28 cellular contexts compared by ENCODE assay signal in genomic region chr5:105430516-105430915, GRCh38.
"Had no signal": no experiment of that assay in that cellular context is flagged by ENCODE, and none has a peak within 500 bp of the region (broad histone marks: within the 10 kb centered on the region; RNA-seq: fewer than 3 reads in every experiment).

No MANE protein-coding gene starts in this region.

- H3K27me3 Mint-ChIP-seq: naive thymus-derived CD4-positive, alpha-beta T cell; stimulated activated naive B cell treated with anti-CD40 and anti-IgM and Interleukin-4, amounts not matched to agents 10 μg/mL and 1 μg/mL and 100 μg/mL, for 72 hours; stimulated activated naive CD8-positive, alpha-beta T cell treated with anti-CD3 and anti-CD28 coated beads, Interleukin-15, Interleukin-2, amounts not matched to agents 100 ng/mL and 50 ng/mL, for 24 hours had no signal

- H3K27ac ChIP-seq: neutrophil, pancreas, prostate gland, right lobe of liver, sigmoid colon, skin epidermis, stomach, thoracic aorta, thyroid gland, tibial nerve, upper lobe of left lung, vagina had no signal

- H3K36me3 Mint-ChIP-seq: naive thymus-derived CD4-positive, alpha-beta T cell; stimulated activated effector memory CD8-positive, alpha-beta T cell treated with anti-CD3 and anti-CD28 coated beads, Interleukin-12 subunit alpha, Interleukin-12 subunit beta, amount 100 ng/mL, for 72 hours; stimulated activated naive B cell treated with anti-CD40 and anti-IgM and Interleukin-4, amounts not matched to agents 10 μg/mL and 1 μg/mL and 100 μg/mL, for 72 hours had no signal

- H3K4me1 ChIP-seq: pancreas, prostate gland, right lobe of liver, sigmoid colon, stomach, thyroid gland, tibial nerve, upper lobe of left lung, vagina had no signal

- H3K9me3 Mint-ChIP-seq: nephron; neural crest cell; stimulated activated naive B cell treated with anti-CD40 and anti-IgM and Interleukin-4, amounts not matched to agents 10 μg/mL and 1 μg/mL and 100 μg/mL, for 72 hours had no signal

- H3K27ac Mint-ChIP-seq: naive thymus-derived CD4-positive, alpha-beta T cell; natural killer cell; nephron; stimulated activated effector memory CD8-positive, alpha-beta T cell treated with anti-CD3 and anti-CD28 coated beads, Interleukin-12 subunit alpha, Interleukin-12 subunit beta, amount 100 ng/mL, for 72 hours; stimulated activated naive B cell treated with anti-CD40 and anti-IgM and Interleukin-4, amounts not matched to agents 10 μg/mL and 1 μg/mL and 100 μg/mL, for 72 hours; stimulated activated naive CD8-positive, alpha-beta T cell treated with anti-CD3 and anti-CD28 coated beads, Interleukin-15, Interleukin-2, amounts not matched to agents 100 ng/mL and 50 ng/mL, for 24 hours had no signal

- H3K4me3 ChIP-seq: pancreas, prostate gland, right lobe of liver, sigmoid colon, skin epidermis, stomach, thoracic aorta, thyroid gland, tibial nerve, upper lobe of left lung, vagina had no signal

- H3K36me3 ChIP-seq: neutrophil, pancreas, prostate gland, right lobe of liver, sigmoid colon, stomach, thoracic aorta, thyroid gland, tibial nerve, upper lobe of left lung, vagina had no signal

- H3K4me1 Mint-ChIP-seq: naive thymus-derived CD4-positive, alpha-beta T cell; natural killer cell; nephron; neural crest cell; stimulated activated effector memory CD8-positive, alpha-beta T cell treated with anti-CD3 and anti-CD28 coated beads, Interleukin-12 subunit alpha, Interleukin-12 subunit beta, amount 100 ng/mL, for 72 hours; stimulated activated naive B cell treated with anti-CD40 and anti-IgM and Interleukin-4, amounts not matched to agents 10 μg/mL and 1 μg/mL and 100 μg/mL, for 72 hours had no signal

- FAIRE-seq: pancreas, urothelium cell line had no signal

- H3K4me3 Mint-ChIP-seq: naive thymus-derived CD4-positive, alpha-beta T cell; natural killer cell; nephron; neural crest cell; stimulated activated effector memory CD8-positive, alpha-beta T cell treated with anti-CD3 and anti-CD28 coated beads, Interleukin-12 subunit alpha, Interleukin-12 subunit beta, amount 100 ng/mL, for 72 hours; stimulated activated naive B cell treated with anti-CD40 and anti-IgM and Interleukin-4, amounts not matched to agents 10 μg/mL and 1 μg/mL and 100 μg/mL, for 72 hours; stimulated activated naive CD8-positive, alpha-beta T cell treated with anti-CD3 and anti-CD28 coated beads, Interleukin-15, Interleukin-2, amounts not matched to agents 100 ng/mL and 50 ng/mL, for 24 hours had no signal

- DNase-seq: naive thymus-derived CD4-positive, alpha-beta T cell; natural killer cell; nucleus accumbens; pancreas; right cardiac atrium; right lobe of liver; sigmoid colon; stimulated activated CD4-positive, alpha-beta T cell treated with anti-CD3 and anti-CD28 coated beads, Interleukin-15, amount 100 ng/mL, for 24 hours; stimulated activated CD4-positive, alpha-beta T cell treated with anti-CD3 and anti-CD28 coated beads, Interleukin-2, amount 100 ng/mL, for 24 hours; stimulated activated CD4-positive, alpha-beta T cell treated with anti-CD3 and anti-CD28 coated beads, Interleukin-2, amount 100 ng/mL, for 48 hours; stimulated activated CD4-positive, alpha-beta T cell treated with anti-CD3 and anti-CD28 coated beads, Interleukin-4, amount 100 ng/mL, for 24 hours; stimulated activated naive B cell treated with anti-CD40 and anti-IgM and Interleukin-4, amounts not matched to agents 10 μg/mL and 1 μg/mL and 100 μg/mL, for 72 hours; stimulated activated naive CD4-positive, alpha-beta T cell treated with Interleukin-2 at 50 U/mL for 16 hours; stomach; thyroid gland; trophoblast cell; upper lobe of left lung had no signal

- H3K9me3 ChIP-seq: neutrophil, pancreas, prostate gland, right lobe of liver, sigmoid colon, stomach, thoracic aorta, thyroid gland, tibial nerve, upper lobe of left lung, vagina had no signal

- H3K27me3 ChIP-seq: neutrophil, pancreas, right lobe of liver, sigmoid colon, stomach, thyroid gland, tibial nerve, upper lobe of left lung, vagina had no signal
